9 cellular contexts compared by ENCODE assay signal in genomic region chr3:58434511-58434910, GRCh38. TPM values are rescaled to one million over a fixed set of nuclear protein-coding genes. Genes with fewer than 3 reads are reported as not detected.
A peak's percentile ranks its signal among the peaks of the same experiment; 100 is the strongest.
DNase-seq lines count a peak whose midpoint lies in the region; ATAC-seq and TF ChIP-seq lines count a peak whose summit lies in the region.
"Had no signal": no experiment of that assay in that cellular context is flagged by ENCODE, and none has a peak within 500 bp of the region (broad histone marks: within the 10 kb centered on the region; RNA-seq: fewer than 3 reads in every experiment).

No MANE protein-coding gene starts in this region.

- peak overlapping the region in 1 of 2 donors; percentile 18 for H3K9ac ChIP-seq in liver (ENCODE audit: low read depth in 1 of 2, low read length in 2 of 2)

- TF ChIP-seq CTCF in liver (IDR thresholded peaks at IDR 0.05; ENCODE audit: low read depth, low read length, missing input control) (no peak), suprapubic skin (IDR thresholded peaks at IDR 0.05) (no peak)

- WGBS in liver = 95% methylated on average over 11 of the region's 11 CpGs
- 90% methylated on average over 11 of the region's 11 CpGs for WGBS in suprapubic skin
- 86 to 91% methylated on average over 11 of the region's 11 CpGs for WGBS in aorta, 2 donors

- CTCF ChIA-PET in activated CD4-positive, alpha-beta memory T cell treated with anti-CD3 and anti-CD28 coated beads, Interleukin-2, amount 10 ng/mL, durations not matched to agents 7 days and 5 days (lab: Charles Lee) = interaction anchor here (1.7 kb wide), 1 partner anchor 56 kb away, joined by 4 read pairs; no protein-coding TSS in a partner anchor
- CTCF ChIA-PET in activated CD4-positive, alpha-beta memory T cell treated with anti-CD3 and anti-CD28 coated beads for 36 hours (lab: Charles Lee) = interaction anchor here (1.5 to 3.2 kb wide), 4 partner anchors 19 to 98 kb away, joined by 6 to 21 read pairs (median 10); partner anchors contain the start of gene KCTD6

- intact Hi-C loops in activated CD4-positive, alpha-beta memory T cell treated with anti-CD3 and anti-CD28 coated beads for 36 hours (cut with micrococcal nuclease) = loop anchor here (5.0 kb wide), 1 partner anchor 677 kb away; the partner anchor contains the start of gene SLMAP
- intact Hi-C loops in aorta (cut with DNase I) = loop anchor here (5.0 to 10.0 kb wide), 2 partner anchors 58 to 100 kb away; partner anchors contain the start of genes KCTD6 (in 2 of the 2) and ACOX2 (in 1 of the 2)

- no peak overlapping the region for H3K27ac Mint-ChIP-seq in activated CD4-positive, alpha-beta memory T cell treated with anti-CD3 and anti-CD28 coated beads, Interleukin-2, amount 10 ng/mL, durations not matched to agents 7 days and 5 days
- H3K27ac Mint-ChIP-seq in activated CD4-positive, alpha-beta memory T cell treated with anti-CD3 and anti-CD28 coated beads for 36 hours = no peak overlapping the region
- H3K27ac Mint-ChIP-seq in activated naive CD8-positive, alpha-beta T cell treated with anti-CD3 and anti-CD28 coated beads, Interleukin-2, amount 50 U/mL, for 24 hours = no peak overlapping the region

- H3K36me3 ChIP-seq in liver (ENCODE audit: control insufficient read depth in 4 of 4, insufficient read depth in 3 of 4, low read depth in 1 of 4, low read length in 3 of 4) (peaks cover 2 to 22% (median 12%) of the 10 kb centered on the region in 4 donors), suprapubic skin (peaks cover 22% of the 10 kb centered on the region), aorta (ENCODE audit: control insufficient read depth in 1 of 2, insufficient read depth in 2 of 2, low read length in 1 of 2) (peaks cover 3% of the 10 kb centered on the region in 2 donors)

- no peak overlapping the region for H3K4me3 ChIP-seq in liver (ENCODE audit: low read depth in 1 of 3, low read length in 3 of 3)
- H3K4me3 ChIP-seq in suprapubic skin = no peak overlapping the region
- H3K4me3 ChIP-seq in aorta (ENCODE audit: low read length in 2 of 2) = no peak overlapping the region

- no peak for TF ChIP-seq EP300 in suprapubic skin (IDR thresholded peaks at IDR 0.05)

- H3K36me3 Mint-ChIP-seq in activated CD4-positive, alpha-beta memory T cell treated with anti-CD3 and anti-CD28 coated beads, Interleukin-2, amount 10 ng/mL, durations not matched to agents 7 days and 5 days (ENCODE audit: low read depth) = peaks cover 23% of the 10 kb centered on the region
- H3K36me3 Mint-ChIP-seq in activated CD4-positive, alpha-beta memory T cell treated with anti-CD3 and anti-CD28 coated beads for 36 hours = peaks cover 11% of the 10 kb centered on the region
- peaks cover 14% of the 10 kb centered on the region for H3K36me3 Mint-ChIP-seq in activated naive CD8-positive, alpha-beta T cell treated with anti-CD3 and anti-CD28 coated beads, Interleukin-2, amount 50 U/mL, for 24 hours (ENCODE audit: low read depth)

- H3K27me3 ChIP-seq in liver (ENCODE audit: control insufficient read depth in 4 of 4, insufficient read depth in 4 of 4, low read length in 3 of 4) = no peaks in the 10 kb centered on the region
- H3K27me3 ChIP-seq in suprapubic skin = no peaks in the 10 kb centered on the region
- H3K27me3 ChIP-seq in aorta (ENCODE audit: control insufficient read depth in 1 of 2, insufficient read depth in 2 of 2, low read length in 1 of 2) = no peaks in the 10 kb centered on the region
- H3K27me3 ChIP-seq: MG63 had no signal

- no peak for TF ChIP-seq RAD21 in liver (IDR thresholded peaks at IDR 0.05)

- ATAC-seq in activated naive CD8-positive, alpha-beta T cell treated with anti-CD3 and anti-CD28 coated beads, Interleukin-2, amount 50 U/mL, for 24 hours = no peak
- no peak for ATAC-seq in GM21447 (IDR thresholded peaks at IDR 0.05; ENCODE audit: unreplicated experiment)
- no peak for ATAC-seq in aorta (ENCODE audit: low FRiP score)
- ATAC-seq in HG02884 (IDR thresholded peaks at IDR 0.05; ENCODE audit: unreplicated experiment) = no peak

- no peak for TF ChIP-seq POLR2A in suprapubic skin (IDR thresholded peaks at IDR 0.05)

- H3K9me3 ChIP-seq in liver (ENCODE audit: control insufficient read depth in 4 of 4, low read length in 3 of 4) = no peaks in the 10 kb centered on the region
- H3K9me3 ChIP-seq in suprapubic skin = no peaks in the 10 kb centered on the region
- no peaks in the 10 kb centered on the region for H3K9me3 ChIP-seq in aorta (ENCODE audit: control insufficient read depth, low read length)
- H3K9me3 ChIP-seq: MG63 had no signal

- H3K27me3 Mint-ChIP-seq in activated CD4-positive, alpha-beta memory T cell treated with anti-CD3 and anti-CD28 coated beads, Interleukin-2, amount 10 ng/mL, durations not matched to agents 7 days and 5 days = peaks cover 10% of the 10 kb centered on the region
- no peaks in the 10 kb centered on the region for H3K27me3 Mint-ChIP-seq in activated CD4-positive, alpha-beta memory T cell treated with anti-CD3 and anti-CD28 coated beads for 36 hours
- no peaks in the 10 kb centered on the region for H3K27me3 Mint-ChIP-seq in activated naive CD8-positive, alpha-beta T cell treated with anti-CD3 and anti-CD28 coated beads, Interleukin-2, amount 50 U/mL, for 24 hours

- H3K4me3 Mint-ChIP-seq in activated CD4-positive, alpha-beta memory T cell treated with anti-CD3 and anti-CD28 coated beads, Interleukin-2, amount 10 ng/mL, durations not matched to agents 7 days and 5 days = peak overlapping the region; percentile 4
- no peak overlapping the region for H3K4me3 Mint-ChIP-seq in activated CD4-positive, alpha-beta memory T cell treated with anti-CD3 and anti-CD28 coated beads for 36 hours
- peak overlapping the region; percentile 90 for H3K4me3 Mint-ChIP-seq in activated naive CD8-positive, alpha-beta T cell treated with anti-CD3 and anti-CD28 coated beads, Interleukin-2, amount 50 U/mL, for 24 hours

- no peaks in the 10 kb centered on the region for H3K9me3 Mint-ChIP-seq in activated CD4-positive, alpha-beta memory T cell treated with anti-CD3 and anti-CD28 coated beads, Interleukin-2, amount 10 ng/mL, durations not matched to agents 7 days and 5 days
- no peaks in the 10 kb centered on the region for H3K9me3 Mint-ChIP-seq in activated CD4-positive, alpha-beta memory T cell treated with anti-CD3 and anti-CD28 coated beads for 36 hours
- no peaks in the 10 kb centered on the region for H3K9me3 Mint-ChIP-seq in activated naive CD8-positive, alpha-beta T cell treated with anti-CD3 and anti-CD28 coated beads, Interleukin-2, amount 50 U/mL, for 24 hours

- POLR2A ChIA-PET in activated CD4-positive, alpha-beta memory T cell treated with anti-CD3 and anti-CD28 coated beads, Interleukin-2, amount 10 ng/mL, durations not matched to agents 7 days and 5 days (lab: Charles Lee) = interaction anchor here (0.9 to 2.8 kb wide), 7 partner anchors 10 to 878 kb away, joined by 3 to 21 read pairs (median 4); partner anchors contain the start of genes HTD2, KCTD6, PDE12 and RPP14
- POLR2A ChIA-PET in activated CD4-positive, alpha-beta memory T cell treated with anti-CD3 and anti-CD28 coated beads for 36 hours (lab: Charles Lee) = interaction anchor here (0.6 to 2.8 kb wide), 2 partner anchors 12 to 128 kb away, joined by 3 to 10 read pairs; partner anchors contain the start of genes HTD2 and RPP14

- H3K4me1 ChIP-seq in liver (ENCODE audit: control insufficient read depth in 4 of 4, insufficient read depth in 4 of 4, low read length in 3 of 4) (peaks cover 4 to 15% (median 11%) of the 10 kb centered on the region in 4 donors), suprapubic skin (peaks cover 29% of the 10 kb centered on the region), aorta (ENCODE audit: control insufficient read depth in 1 of 2, insufficient read depth in 2 of 2, low read length in 2 of 2) (no peaks in the 10 kb centered on the region)

- DNase-seq in activated CD4-positive, alpha-beta memory T cell treated with anti-CD3 and anti-CD28 coated beads, Interleukin-2, amount 10 ng/mL, durations not matched to agents 7 days and 5 days = no peak
- no peak for DNase-seq in activated CD4-positive, alpha-beta memory T cell treated with anti-CD3 and anti-CD28 coated beads for 36 hours
- no peak for DNase-seq in activated naive CD8-positive, alpha-beta T cell treated with anti-CD3 and anti-CD28 coated beads, Interleukin-2, amount 50 U/mL, for 24 hours
- no peak for DNase-seq in suprapubic skin (ENCODE audit: low spot score in 2 of 2)
- no peak for DNase-seq in aorta

- peak overlapping the region; percentile 61 to 84 for H3K27ac ChIP-seq in liver (ENCODE audit: low read depth in 1 of 2, low read length in 2 of 2)
- H3K27ac ChIP-seq in suprapubic skin = peak overlapping the region; percentile 89
- peak overlapping the region in 1 of 2 donors; percentile 56 for H3K27ac ChIP-seq in aorta (ENCODE audit: low read depth in 1 of 2, low read length in 2 of 2)

- H3K4me1 Mint-ChIP-seq in activated CD4-positive, alpha-beta memory T cell treated with anti-CD3 and anti-CD28 coated beads, Interleukin-2, amount 10 ng/mL, durations not matched to agents 7 days and 5 days = peaks cover 32% of the 10 kb centered on the region
- peaks cover 24% of the 10 kb centered on the region for H3K4me1 Mint-ChIP-seq in activated CD4-positive, alpha-beta memory T cell treated with anti-CD3 and anti-CD28 coated beads for 36 hours (ENCODE audit: low read depth)
- peaks cover 27% of the 10 kb centered on the region for H3K4me1 Mint-ChIP-seq in activated naive CD8-positive, alpha-beta T cell treated with anti-CD3 and anti-CD28 coated beads, Interleukin-2, amount 50 U/mL, for 24 hours

TF ChIP-seq in liver, 16 proteins besides CTCF, POLR2A, EP300 and RAD21 (continues in another document):
- TF ChIP-seq TAF1 (conservative IDR thresholded peaks at IDR 0.05) (no peak), GABPA (IDR thresholded peaks at IDR 0.05 in 1 of 2, conservative IDR thresholded peaks at IDR 0.05 in 1 of 2) (no peak)

RNA-seq across cellular contexts. Expression of gene PDHB, which starts 0.9 kb away (rescaled TPM):
- total RNA-seq in activated CD4-positive, alpha-beta memory T cell treated with anti-CD3 and anti-CD28 coated beads, Interleukin-2, amount 10 ng/mL, durations not matched to agents 7 days and 5 days = 10 to 100 TPM; 55.5 to 58.9 TPM
- 10 to 100 TPM; 55.6 to 56.3 TPM for total RNA-seq in activated CD4-positive, alpha-beta memory T cell treated with anti-CD3 and anti-CD28 coated beads for 36 hours
- total RNA-seq in liver (10 to 100 TPM; 47.8 to 65.6 TPM), suprapubic skin (10 to 100 TPM; 49.9 to 89.8 (median 78.0) TPM), aorta (10 to 100 TPM; 49.0 to 49.9 TPM)
- polyA plus RNA-seq in liver (10 to 100 TPM; 55.6 to 92.1 TPM), aorta (10 to 100 TPM; 68.4 to 72.7 TPM)

RNA-seq across cellular contexts. Expression of gene KCTD6, which starts 57.4 kb away (rescaled TPM):
- total RNA-seq in activated CD4-positive, alpha-beta memory T cell treated with anti-CD3 and anti-CD28 coated beads, Interleukin-2, amount 10 ng/mL, durations not matched to agents 7 days and 5 days = 10 to 100 TPM in 1 of 2 experiments, 1 to 10 TPM in 1; 9.4 to 12.4 TPM
- total RNA-seq in activated CD4-positive, alpha-beta memory T cell treated with anti-CD3 and anti-CD28 coated beads for 36 hours = 1 to 10 TPM; 8.0 to 8.6 TPM
- total RNA-seq in liver = 10 to 100 TPM; 10.7 to 13.8 TPM
- 10 to 100 TPM in 1 of 2 donors, 1 to 10 TPM in 1; 6.5 to 10.0 TPM for polyA plus RNA-seq in liver
- 10 to 100 TPM in 2 of 4 donors, 1 to 10 TPM in 2; 8.0 to 19.2 (median 12.7) TPM for total RNA-seq in suprapubic skin
- total RNA-seq in aorta = 10 to 100 TPM in 1 of 2 donors, 1 to 10 TPM in 1; 7.9 to 12.8 TPM
- polyA plus RNA-seq in aorta = 10 to 100 TPM in 1 of 2 donors, 1 to 10 TPM in 1; 5.9 to 16.5 TPM
